Comparison of ENCODE assay signal across 1 cellular context in genomic region chr11:43919852-43920597, GRCh38.
TF ChIP-seq lines count a peak whose summit lies in the region.

No MANE protein-coding gene starts in this region.

TF ChIP-seq in HepG2, 621 proteins besides CTCF, POLR2A, EP300 and RAD21 (continued from another document):
- TF ChIP-seq ZNF839 (CRISPR knock-in tag; IDR thresholded peaks at IDR 0.05; ENCODE audit: borderline replicate concordance) (no peak), EEA1 (CRISPR knock-in tag; IDR thresholded peaks at IDR 0.05; ENCODE audit: borderline replicate concordance) (no peak)
